ENCODE assay signal across 21 cellular contexts in the genomic region with DNA sequence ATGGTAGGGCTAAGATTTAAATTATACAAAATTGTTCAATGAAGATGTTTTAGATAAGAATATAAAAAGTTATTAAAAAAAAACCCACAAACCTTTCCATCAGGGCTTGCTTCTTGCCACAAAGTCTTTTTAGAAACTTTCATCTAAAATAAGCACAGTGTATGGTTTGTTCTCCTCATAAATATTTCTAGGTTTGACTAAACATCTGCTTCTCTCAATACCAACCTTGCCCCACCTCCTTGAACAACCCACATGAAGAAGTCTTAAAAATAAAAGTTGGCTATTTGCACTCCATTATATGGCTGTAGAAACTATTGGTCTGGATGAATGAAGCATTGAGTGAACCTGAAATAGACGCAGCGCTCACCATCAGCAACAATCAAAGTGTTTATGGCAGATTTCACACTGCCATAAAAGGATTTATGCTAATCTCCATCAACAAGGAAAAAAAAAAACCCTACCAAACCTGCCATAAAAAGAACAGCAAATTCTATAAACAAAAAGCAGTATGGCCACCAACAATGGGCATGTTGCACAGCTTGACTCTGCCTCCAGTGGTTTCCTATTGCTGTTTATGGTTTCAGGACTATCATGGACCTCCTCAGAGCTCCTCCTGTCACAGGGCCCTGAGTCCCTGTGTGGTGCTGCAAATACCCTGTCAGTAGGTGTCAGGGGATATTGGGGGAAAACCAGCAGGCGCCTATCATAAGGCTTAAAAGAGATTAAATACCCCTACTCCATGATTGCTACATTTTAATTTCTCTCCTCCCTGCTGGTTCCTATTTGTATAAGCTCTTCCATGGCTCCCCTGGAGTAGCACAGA. TPM values are rescaled to one million over a fixed set of nuclear protein-coding genes. Genes with fewer than 3 reads are reported as not detected.
DNase-seq lines count a peak whose midpoint lies in the region; ATAC-seq lines count a peak whose summit lies in the region.
"Had no signal": no experiment of that assay in that cellular context is flagged by ENCODE, and none has a peak within 500 bp of the region (broad histone marks: within the 10 kb centered on the region; RNA-seq: fewer than 3 reads in every experiment).

No MANE protein-coding gene starts in this region.

- H3K14ac ChIP-seq in neuronal stem cell (ENCODE audit: low read length): no peak overlapping the region

- H2BK120ac ChIP-seq in neuronal stem cell (ENCODE audit: low read depth, low read length): no peak overlapping the region

- H2BK15ac ChIP-seq in neuronal stem cell (ENCODE audit: low read length): no peak overlapping the region

- H4K91ac ChIP-seq in neuronal stem cell (ENCODE audit: low read depth, low read length, poor library complexity): no peak overlapping the region

- H2BK12ac ChIP-seq in neuronal stem cell (ENCODE audit: low read length): no peak overlapping the region

- H3K36me3 ChIP-seq in CD4-positive, alpha-beta memory T cell (ENCODE audit: insufficient read depth, low read length): peaks cover 34% of the 10 kb centered on the region
- peaks cover 29% of the 10 kb centered on the region for H3K36me3 ChIP-seq in CD8-positive, alpha-beta memory T cell (ENCODE audit: insufficient read depth, low read length)
- H3K36me3 ChIP-seq in neuronal stem cell (replicated peaks in 1 of 2; ENCODE audit: control insufficient read depth in 2 of 2, insufficient read depth in 2 of 2, low read length in 2 of 2): no peaks in the 10 kb centered on the region
- H3K36me3 ChIP-seq: SJSA1 had no signal

- H3K9me3 Mint-ChIP-seq in CD4-positive, alpha-beta memory T cell: no peaks in the 10 kb centered on the region
- H3K9me3 Mint-ChIP-seq in CD8-positive, alpha-beta memory T cell: no peaks in the 10 kb centered on the region
- H3K9me3 Mint-ChIP-seq in central memory CD8-positive, alpha-beta T cell: no peaks in the 10 kb centered on the region
- H3K9me3 Mint-ChIP-seq: HFFc6, IgD-negative memory B cell had no signal

- no peaks in the 10 kb centered on the region for H3K9me3 ChIP-seq in CD4-positive, alpha-beta memory T cell (ENCODE audit: control insufficient read depth in 1 of 2, low read length in 2 of 2)
- H3K9me3 ChIP-seq in CD8-positive, alpha-beta memory T cell (ENCODE audit: low read length): no peaks in the 10 kb centered on the region
- H3K9me3 ChIP-seq in neuronal stem cell (replicated peaks in 1 of 2; ENCODE audit: control insufficient read depth in 2 of 2, insufficient read depth in 1 of 2, low read depth in 1 of 2, low read length in 2 of 2): no peaks in the 10 kb centered on the region
- H3K9me3 ChIP-seq: Caco-2, SJSA1 had no signal

- no CpG with 5 or more reads among the region's 3 CpGs for WGBS in neuronal stem cell (ENCODE audit: extremely low coverage in 2 of 2, insufficient read length in 2 of 2, insufficient replicate concordance in 1 of 2), 2 donors

- H3K4me3 ChIP-seq in CD4-positive, alpha-beta memory T cell (ENCODE audit: low read length in 2 of 2): no peak overlapping the region
- no peak overlapping the region for H3K4me3 ChIP-seq in CD8-positive, alpha-beta memory T cell (ENCODE audit: low read length)
- H3K4me3 ChIP-seq in neuronal stem cell (ENCODE audit: low read length in 2 of 2): no peak overlapping the region
- H3K4me3 ChIP-seq: SJSA1 had no signal

- CTCF ChIA-PET in CD4-positive, alpha-beta memory T cell (lab: Charles Lee; ENCODE audit: partially characterized antibody): interaction anchor here (0.8 kb wide), 1 partner anchor 65 kb away, joined by 3 read pairs; no protein-coding TSS in a partner anchor
- CTCF ChIA-PET in CD8-positive, alpha-beta memory T cell (lab: Charles Lee): no interaction called here

- peaks cover 0 to 8% (median 5%) of the 10 kb centered on the region in 4 donors for H3K4me1 Mint-ChIP-seq in CD4-positive, alpha-beta memory T cell
- peaks cover 13 to 25% (median 25%) of the 10 kb centered on the region in 3 donors for H3K4me1 Mint-ChIP-seq in CD8-positive, alpha-beta memory T cell
- peaks cover 24% of the 10 kb centered on the region for H3K4me1 Mint-ChIP-seq in central memory CD8-positive, alpha-beta T cell

- H3K4me3 Mint-ChIP-seq in CD4-positive, alpha-beta memory T cell: no peak overlapping the region
- no peak overlapping the region for H3K4me3 Mint-ChIP-seq in CD8-positive, alpha-beta memory T cell
- H3K4me3 Mint-ChIP-seq in central memory CD8-positive, alpha-beta T cell: no peak overlapping the region
- H3K4me3 Mint-ChIP-seq: HFFc6, IgD-negative memory B cell had no signal

- no peak overlapping the region for H3K4me2 ChIP-seq in neuronal stem cell (ENCODE audit: insufficient read depth, low read length, poor library complexity, severe bottlenecking)

- H2AFZ ChIP-seq in neuronal stem cell (ENCODE audit: low read length): no peak overlapping the region

- H3K9ac ChIP-seq in neuronal stem cell (ENCODE audit: low read depth, low read length, poor library complexity): no peak overlapping the region

- ATAC-seq in central memory CD8-positive, alpha-beta T cell (replicated peaks; ENCODE audit: extremely low read depth, poor library complexity, severe bottlenecking): no peak
- ATAC-seq in HG03457 (IDR thresholded peaks at IDR 0.05; ENCODE audit: unreplicated experiment): no peak
- ATAC-seq: Panc1 had no signal

- no peaks in the 10 kb centered on the region for H3K79me1 ChIP-seq in neuronal stem cell (ENCODE audit: low read depth, low read length)

- H3K27ac ChIP-seq in CD4-positive, alpha-beta memory T cell (ENCODE audit: low read depth, low read length): no peak overlapping the region
- no peak overlapping the region for H3K27ac ChIP-seq in CD8-positive, alpha-beta memory T cell (ENCODE audit: low read depth, low read length)
- H3K27ac ChIP-seq in neuronal stem cell (replicated peaks; ENCODE audit: low read length): no peak overlapping the region
- H3K27ac ChIP-seq: SJSA1 had no signal

- H3K27ac Mint-ChIP-seq in CD4-positive, alpha-beta memory T cell: peak overlapping the region in 6 of 7 donors; percentile 19 to 88 (median 58)
- H3K27ac Mint-ChIP-seq in CD8-positive, alpha-beta memory T cell: peak overlapping the region; percentile 5 to 70 (median 58)
- H3K27ac Mint-ChIP-seq in central memory CD8-positive, alpha-beta T cell (ENCODE audit: low read depth): peak overlapping the region; percentile 70
- H3K27ac Mint-ChIP-seq: HFFc6, IgD-negative memory B cell had no signal

- no peak overlapping the region for H3K18ac ChIP-seq in neuronal stem cell (ENCODE audit: low read length)

- H2BK5ac ChIP-seq in neuronal stem cell (ENCODE audit: low read length): no peak overlapping the region

- no peak overlapping the region for H3K23ac ChIP-seq in neuronal stem cell (ENCODE audit: low read depth, low read length, poor library complexity)

- no peak overlapping the region for H4K8ac ChIP-seq in neuronal stem cell (ENCODE audit: low read depth, low read length)

- no peaks in the 10 kb centered on the region for H3K27me3 ChIP-seq in CD4-positive, alpha-beta memory T cell (ENCODE audit: insufficient read depth, low read length)
- no peaks in the 10 kb centered on the region for H3K27me3 ChIP-seq in CD8-positive, alpha-beta memory T cell (ENCODE audit: insufficient read depth, low read length, poor library complexity, severe bottlenecking)
- H3K27me3 ChIP-seq in neuronal stem cell (ENCODE audit: control insufficient read depth in 3 of 3, insufficient read depth in 3 of 3, low read depth in 1 of 3, low read length in 3 of 3): peaks cover 0 to 36% (median 0%) of the 10 kb centered on the region in 3 experiments

- no peak overlapping the region for H2AK5ac ChIP-seq in neuronal stem cell (ENCODE audit: low read depth, low read length)

- peaks cover 41 to 53% of the 10 kb centered on the region in 2 donors for H3K36me3 Mint-ChIP-seq in CD4-positive, alpha-beta memory T cell
- H3K36me3 Mint-ChIP-seq in CD8-positive, alpha-beta memory T cell: peaks cover 0 to 80% (median 10%) of the 10 kb centered on the region in 3 donors
- peaks cover 47% of the 10 kb centered on the region for H3K36me3 Mint-ChIP-seq in central memory CD8-positive, alpha-beta T cell (ENCODE audit: insufficient read depth)

- H3K4me1 ChIP-seq in CD4-positive, alpha-beta memory T cell (ENCODE audit: insufficient read depth, low read length): no peaks in the 10 kb centered on the region
- H3K4me1 ChIP-seq in CD8-positive, alpha-beta memory T cell (ENCODE audit: insufficient read depth, low read length): no peaks in the 10 kb centered on the region
- H3K4me1 ChIP-seq in neuronal stem cell (ENCODE audit: control insufficient read depth in 2 of 2, insufficient read depth in 1 of 2, low read depth in 1 of 2, low read length in 2 of 2): peaks cover 9 to 19% of the 10 kb centered on the region in 2 donors
- H3K4me1 ChIP-seq: Caco-2, SJSA1 had no signal

- no peak overlapping the region for H3K4ac ChIP-seq in neuronal stem cell (ENCODE audit: low read length)

- intact Hi-C loops in CD4-positive, alpha-beta memory T cell (cut with micrococcal nuclease): no loop called here

- POLR2A ChIA-PET in CD4-positive, alpha-beta memory T cell (lab: Charles Lee; ENCODE audit: partially characterized antibody): no interaction called here
- POLR2A ChIA-PET in CD8-positive, alpha-beta memory T cell (lab: Charles Lee): interaction anchor here (0.5 kb wide), 1 partner anchor 213 kb away, joined by 3 read pairs; no protein-coding TSS in a partner anchor

- no peaks in the 10 kb centered on the region for H3K27me3 Mint-ChIP-seq in CD4-positive, alpha-beta memory T cell
- peaks cover 0 to 1% of the 10 kb centered on the region in 2 donors for H3K27me3 Mint-ChIP-seq in CD8-positive, alpha-beta memory T cell
- H3K27me3 Mint-ChIP-seq in central memory CD8-positive, alpha-beta T cell: no peaks in the 10 kb centered on the region

- DNase-seq in CD4-positive, alpha-beta memory T cell: no peak
- DNase-seq in CD8-positive, alpha-beta memory T cell: no peak
- DNase-seq in NCI-H69 (lab: John Stamatoyannopoulos, UW): peak; percentile 35
- DNase-seq in central memory CD8-positive, alpha-beta T cell (ENCODE audit: low spot score in 2 of 2): no peak
- DNase-seq in neuronal stem cell (ENCODE audit: low spot score): no peak
- DNase-seq in iPS-NIHi7 (ENCODE audit: extremely low spot score): no peak
- DNase-seq: ACHN, C1 segment of cervical spinal cord, DMS153, GDM1, HFFc6, Karpas-422, NCI-H1048, NCI-H1694 treated with DMSO at 0.1 percent for 48 hours, NCI-H226, T-helper 2 cell had no signal

RNA-seq across cellular contexts. Expression of gene SNX11, which starts 37.6 kb away (rescaled TPM):
- 10 to 100 TPM; 20.8 to 22.0 TPM for total RNA-seq in CD4-positive, alpha-beta memory T cell
- polyA plus RNA-seq in CD4-positive, alpha-beta memory T cell: 10 to 100 TPM; 17.9 to 18.1 TPM
- 10 to 100 TPM; 43.3 to 45.2 TPM for total RNA-seq in CD8-positive, alpha-beta memory T cell
- 26.5 TPM for polyA plus RNA-seq in CD8-positive, alpha-beta memory T cell
- 11.8 TPM for polyA plus RNA-seq in neuronal stem cell (2013, experiment 1 of 2)
- polyA plus RNA-seq in neuronal stem cell (2013, experiment 2 of 2): 10.6 TPM

RNA-seq across cellular contexts. Expression of gene CBX1, which starts 43.9 kb away (rescaled TPM):
- total RNA-seq in CD4-positive, alpha-beta memory T cell: 10 to 100 TPM; 33.9 to 37.1 TPM
- 10 to 100 TPM; 10.1 to 19.8 TPM for polyA plus RNA-seq in CD4-positive, alpha-beta memory T cell
- 10 to 100 TPM; 63.1 to 65.1 TPM for total RNA-seq in CD8-positive, alpha-beta memory T cell
- polyA plus RNA-seq in CD8-positive, alpha-beta memory T cell: 21.1 TPM
- polyA plus RNA-seq in neuronal stem cell (2013, experiment 1 of 2): 194 TPM
- 198 TPM for polyA plus RNA-seq in neuronal stem cell (2013, experiment 2 of 2)
